ENCODE assay signal across 8 cellular contexts in genomic region chr1:3963554-3963953, GRCh38.
"Had no signal": no experiment of that assay in that cellular context is flagged by ENCODE, and none has a peak within 500 bp of the region (broad histone marks: within the 10 kb centered on the region; RNA-seq: fewer than 3 reads in every experiment).

No MANE protein-coding gene starts in this region.

- FAIRE-seq: H1, H54, HTR-8/SVneo had no signal

- H3K4me2 ChIP-seq: GM23338 had no signal

- H2AFZ ChIP-seq: GM23338 had no signal

- DNase-seq: H9, HCEC 1CT, KG1 had no signal

- H3K9me3 Mint-ChIP-seq: IgD-negative memory B cell had no signal

- ATAC-seq: GM23338 had no signal

- H3K27ac Mint-ChIP-seq: GM23338, H9, IgD-negative memory B cell had no signal

- H3K4me3 Mint-ChIP-seq: GM23338, H9, IgD-negative memory B cell had no signal

- H3K4me3 ChIP-seq: GM23338 had no signal

- H3K4me1 Mint-ChIP-seq: GM23338, H9, IgD-negative memory B cell had no signal
